In genomic region chr7:44983742-44984477, GRCh38 we compare ENCODE assay signal across 1 cellular context.
TF ChIP-seq lines count a peak whose summit lies in the region.

No MANE protein-coding gene starts in this region.

TF ChIP-seq in K562, 482 proteins besides CTCF, POLR2A, EP300 and RAD21 (continued from another document):
- TF ChIP-seq PREB (CRISPR knock-in tag; IDR thresholded peaks at IDR 0.05) (no peak), ZNF431 (CRISPR knock-in tag; IDR thresholded peaks at IDR 0.05) (no peak), SUPT5H (IDR thresholded peaks at IDR 0.05) (peak; percentile 13; the same call in 1 of the 2 replicates), CXXC5 (CRISPR knock-in tag; IDR thresholded peaks at IDR 0.05) (no peak), FOXK1 (CRISPR knock-in tag; IDR thresholded peaks at IDR 0.05; ENCODE audit: borderline replicate concordance) (0 out of 2 replicates have a peak, but pooled peaks have one; percentile 26), RBFOX2 (IDR thresholded peaks at IDR 0.05; ENCODE audit: low read depth, low read length) (peak; percentile 64), DIDO1 (tag; IDR thresholded peaks at IDR 0.05; ENCODE audit: low read depth) (no peak)
